Comparison of ENCODE assay signal across 1 cellular context in the genomic region with DNA sequence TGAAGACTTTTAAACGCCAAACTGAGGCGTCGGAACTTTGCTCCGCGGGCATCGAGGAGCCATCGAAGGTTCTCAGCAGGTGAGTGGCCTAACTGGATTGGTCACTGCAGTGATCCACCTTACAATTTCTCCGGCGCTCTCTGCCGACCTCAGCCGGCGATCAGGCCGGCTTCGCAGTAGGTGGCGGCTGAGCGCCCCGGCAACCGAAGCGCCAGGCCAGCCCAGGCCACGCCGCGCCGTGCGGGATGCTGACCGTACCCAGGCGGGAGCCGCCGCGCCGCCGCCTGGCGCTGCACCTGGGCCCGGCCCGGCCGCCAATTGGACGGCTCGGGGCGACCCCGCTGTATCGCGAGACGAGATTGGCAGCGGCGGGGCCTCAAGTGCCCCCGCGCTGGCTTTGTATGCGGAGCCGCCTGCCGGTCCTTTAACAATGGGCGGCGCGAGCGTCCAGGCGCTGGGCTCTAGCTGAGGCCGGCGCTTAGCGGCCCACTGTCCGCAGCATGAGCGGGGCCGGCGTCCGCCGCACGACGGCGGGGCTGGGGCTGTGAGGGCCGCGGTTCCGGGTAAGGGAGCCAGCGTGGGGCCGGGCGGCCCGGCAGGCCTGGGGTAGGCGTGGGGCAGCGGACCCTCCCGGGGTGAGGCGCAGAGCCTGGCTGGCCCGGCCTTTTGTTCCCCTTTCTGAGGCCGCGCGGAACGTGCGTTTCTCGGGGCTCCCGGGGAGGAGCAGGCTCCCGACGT.
TF ChIP-seq lines count a peak whose summit lies in the region.

TSS of gene CCNJ (plus strand) at position 427 of the 738 bp plus-strand sequence. CDS start 811 bp downstream, outside the sequence.

TF ChIP-seq in HEK293, 187 proteins besides CTCF, POLR2A, EP300 and RAD21 (continued from another document):
- TF ChIP-seq ZNF114 (tag by site-specific recombination; IDR thresholded peaks at IDR 0.05), result no peak
- TF ChIP-seq GLIS1 (tag by site-specific recombination; IDR thresholded peaks at IDR 0.05), result no peak
- peak; percentile 46 for TF ChIP-seq SP2 (tag by site-specific recombination; IDR thresholded peaks at IDR 0.05)
- TF ChIP-seq YY1 (tag by site-specific recombination; IDR thresholded peaks at IDR 0.05), result peak; percentile 23; the same call in 1 of the 2 replicates
- peak; percentile 56 for TF ChIP-seq SETDB1 (IDR thresholded peaks at IDR 0.05; ENCODE audit: insufficient read length, low read length)
- TF ChIP-seq ZBTB17 (tag by site-specific recombination; IDR thresholded peaks at IDR 0.05), result no peak
- TF ChIP-seq ZFP69B (tag by site-specific recombination; IDR thresholded peaks at IDR 0.05), result no peak
- TF ChIP-seq PRDM10 (tag by site-specific recombination; IDR thresholded peaks at IDR 0.05), result peak; percentile 87
- TF ChIP-seq ZNF548 (tag by site-specific recombination; IDR thresholded peaks at IDR 0.05), result no peak
- TF ChIP-seq TCF7L2 (IDR thresholded peaks at IDR 0.05; ENCODE audit: borderline replicate concordance, low read depth, low read length), result peak; percentile 52; the same call in 1 of the 2 replicates
- TF ChIP-seq ZNF585B (tag by site-specific recombination; IDR thresholded peaks at IDR 0.05), result no peak; the same call in 1 of the 2 replicates
- no peak for TF ChIP-seq ZNF362 (tag by site-specific recombination; IDR thresholded peaks at IDR 0.05)
- no peak for TF ChIP-seq ZNF302 (tag by site-specific recombination; IDR thresholded peaks at IDR 0.05; ENCODE audit: low read depth)
- TF ChIP-seq KLF8 (tag by site-specific recombination; IDR thresholded peaks at IDR 0.05), result peak; percentile 57; the same call in 1 of the 2 replicates
- peak; percentile 5; the same call in 1 of the 2 replicates for TF ChIP-seq IKZF3 (tag by site-specific recombination; IDR thresholded peaks at IDR 0.05)
- TF ChIP-seq HOXC10 (CRISPR knock-in tag; IDR thresholded peaks at IDR 0.05), result 0 out of 2 replicates have a peak, but pooled peaks have one; percentile 55
- no peak for TF ChIP-seq ZNF747 (tag by site-specific recombination; IDR thresholded peaks at IDR 0.05)
- no peak for TF ChIP-seq ZSCAN16 (tag by site-specific recombination; IDR thresholded peaks at IDR 0.05)
- TF ChIP-seq MEIS1 (CRISPR knock-in tag; IDR thresholded peaks at IDR 0.05; ENCODE audit: borderline replicate concordance), result no peak
- peak; percentile 20; the same call in 1 of the 2 replicates for TF ChIP-seq ZNF350 (tag by site-specific recombination; IDR thresholded peaks at IDR 0.05)
- no peak for TF ChIP-seq ZFP41 (tag by site-specific recombination; IDR thresholded peaks at IDR 0.05; ENCODE audit: borderline replicate concordance)
- TF ChIP-seq ZNF324 (tag by site-specific recombination; IDR thresholded peaks at IDR 0.05), result no peak
- TF ChIP-seq ZNF335 (tag by site-specific recombination; conservative IDR thresholded peaks at IDR 0.05), result peak; percentile 89
- no peak for TF ChIP-seq ZSCAN4 (tag by site-specific recombination; IDR thresholded peaks at IDR 0.05)
- no peak for TF ChIP-seq ZNF785 (tag by site-specific recombination; IDR thresholded peaks at IDR 0.05)
- peak; percentile 17; the same call in 1 of the 2 replicates for TF ChIP-seq ZNF76 (tag by site-specific recombination; IDR thresholded peaks at IDR 0.05; ENCODE audit: borderline replicate concordance, low read depth)
- no peak for TF ChIP-seq ZNF600 (tag by site-specific recombination; IDR thresholded peaks at IDR 0.05)
- 0 out of 2 replicates have a peak, but pooled peaks have one; percentile 44 for TF ChIP-seq KLF10 (tag by site-specific recombination; IDR thresholded peaks at IDR 0.05)
- no peak for TF ChIP-seq INSM2 (tag by site-specific recombination; IDR thresholded peaks at IDR 0.05)
- TF ChIP-seq ZNF501 (tag by site-specific recombination; IDR thresholded peaks at IDR 0.05), result peak; percentile 72; the same call in 1 of the 2 replicates
- peak; percentile 6; the same call in 1 of the 2 replicates for TF ChIP-seq ZIC2 (tag by site-specific recombination; IDR thresholded peaks at IDR 0.05)
- TF ChIP-seq ZNF626 (tag by site-specific recombination; IDR thresholded peaks at IDR 0.05), result no peak
- no peak for TF ChIP-seq ZNF404 (tag by site-specific recombination; IDR thresholded peaks at IDR 0.05)
- TF ChIP-seq ZNF214 (tag by site-specific recombination; IDR thresholded peaks at IDR 0.05; ENCODE audit: borderline replicate concordance), result no peak
- no peak for TF ChIP-seq ZNF610 (tag by site-specific recombination; IDR thresholded peaks at IDR 0.05; ENCODE audit: borderline replicate concordance)
- TF ChIP-seq ZNF48 (tag by site-specific recombination; IDR thresholded peaks at IDR 0.05), result no peak
- peak; percentile 43 for TF ChIP-seq ZSCAN30 (tag by site-specific recombination; IDR thresholded peaks at IDR 0.05)
- TF ChIP-seq, protein P1, sequence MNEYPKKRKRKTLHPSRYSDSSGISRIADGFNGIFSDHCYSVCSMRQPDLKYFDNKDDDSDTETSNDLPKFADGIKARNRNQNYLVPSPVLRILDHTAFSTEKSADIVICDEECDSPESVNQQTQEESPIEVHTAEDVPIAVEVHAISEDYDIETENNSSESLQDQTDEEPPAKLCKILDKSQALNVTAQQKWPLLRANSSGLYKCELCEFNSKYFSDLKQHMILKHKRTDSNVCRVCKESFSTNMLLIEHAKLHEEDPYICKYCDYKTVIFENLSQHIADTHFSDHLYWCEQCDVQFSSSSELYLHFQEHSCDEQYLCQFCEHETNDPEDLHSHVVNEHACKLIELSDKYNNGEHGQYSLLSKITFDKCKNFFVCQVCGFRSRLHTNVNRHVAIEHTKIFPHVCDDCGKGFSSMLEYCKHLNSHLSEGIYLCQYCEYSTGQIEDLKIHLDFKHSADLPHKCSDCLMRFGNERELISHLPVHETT (tag by site-specific recombination; IDR thresholded peaks at IDR 0.05), result no peak
- no peak for TF ChIP-seq ZNF654 (tag by site-specific recombination; IDR thresholded peaks at IDR 0.05; ENCODE audit: low read depth)
- TF ChIP-seq ZEB2 (tag by site-specific recombination; IDR thresholded peaks at IDR 0.05), result 0 out of 2 replicates have a peak, but pooled peaks have one; percentile 13
- TF ChIP-seq HIC1 (tag by site-specific recombination; IDR thresholded peaks at IDR 0.05), result no peak
- peak; percentile 23; the same call in 1 of the 2 replicates for TF ChIP-seq ZNF16 (tag by site-specific recombination; IDR thresholded peaks at IDR 0.05; ENCODE audit: low read depth)
- TF ChIP-seq ZNF157 (tag by site-specific recombination; IDR thresholded peaks at IDR 0.05), result no peak
- TF ChIP-seq ZNF549 (tag by site-specific recombination; IDR thresholded peaks at IDR 0.05), result 0 out of 2 replicates have a peak, but pooled peaks have one; percentile 28
- no peak for TF ChIP-seq ZNF184 (tag by site-specific recombination; IDR thresholded peaks at IDR 0.05)
- TF ChIP-seq, protein P2, sequence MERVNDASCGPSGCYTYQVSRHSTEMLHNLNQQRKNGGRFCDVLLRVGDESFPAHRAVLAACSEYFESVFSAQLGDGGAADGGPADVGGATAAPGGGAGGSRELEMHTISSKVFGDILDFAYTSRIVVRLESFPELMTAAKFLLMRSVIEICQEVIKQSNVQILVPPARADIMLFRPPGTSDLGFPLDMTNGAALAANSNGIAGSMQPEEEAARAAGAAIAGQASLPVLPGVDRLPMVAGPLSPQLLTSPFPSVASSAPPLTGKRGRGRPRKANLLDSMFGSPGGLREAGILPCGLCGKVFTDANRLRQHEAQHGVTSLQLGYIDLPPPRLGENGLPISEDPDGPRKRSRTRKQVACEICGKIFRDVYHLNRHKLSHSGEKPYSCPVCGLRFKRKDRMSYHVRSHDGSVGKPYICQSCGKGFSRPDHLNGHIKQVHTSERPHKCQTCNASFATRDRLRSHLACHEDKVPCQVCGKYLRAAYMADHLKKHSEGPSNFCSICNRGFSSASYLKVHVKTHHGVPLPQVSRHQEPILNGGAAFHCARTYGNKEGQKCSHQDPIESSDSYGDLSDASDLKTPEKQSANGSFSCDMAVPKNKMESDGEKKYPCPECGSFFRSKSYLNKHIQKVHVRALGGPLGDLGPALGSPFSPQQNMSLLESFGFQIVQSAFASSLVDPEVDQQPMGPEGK (tag by site-specific recombination; IDR thresholded peaks at IDR 0.05), result peak; percentile 47; the same call in 1 of the 2 replicates
- TF ChIP-seq, protein P3, sequence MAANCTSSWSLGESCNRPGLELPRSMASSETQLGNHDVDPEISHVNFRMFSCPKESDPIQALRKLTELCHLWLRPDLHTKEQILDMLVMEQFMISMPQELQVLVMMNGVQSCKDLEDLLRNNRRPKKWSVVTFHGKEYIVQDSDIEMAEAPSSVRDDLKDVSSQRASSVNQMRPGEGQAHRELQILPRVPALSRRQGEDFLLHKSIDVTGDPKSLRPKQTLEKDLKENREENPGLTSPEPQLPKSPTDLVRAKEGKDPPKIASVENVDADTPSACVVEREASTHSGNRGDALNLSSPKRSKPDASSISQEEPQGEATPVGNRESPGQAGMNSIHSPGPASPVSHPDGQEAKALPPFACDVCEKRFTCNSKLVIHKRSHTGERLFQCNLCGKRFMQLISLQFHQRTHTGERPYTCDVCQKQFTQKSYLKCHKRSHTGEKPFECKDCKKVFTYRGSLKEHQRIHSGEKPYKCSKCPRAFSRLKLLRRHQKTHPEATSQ (tag by site-specific recombination; IDR thresholded peaks at IDR 0.05), result peak; percentile 40; the same call in 1 of the 2 replicates
